ENCODE assay signal across 8 cellular contexts in genomic region chr12:74537707-74538385, GRCh38. TPM values are rescaled to one million over a fixed set of nuclear protein-coding genes. Genes with fewer than 3 reads are reported as not detected.
DNase-seq lines count a peak whose midpoint lies in the region; ATAC-seq, FAIRE-seq and TF ChIP-seq lines count a peak whose summit lies in the region.

Gene ATXN7L3B (plus strand): TSS chr12:74537835. CDS start chr12:74538113, 278 bp downstream.

- H3K9me3 ChIP-seq in HUES64 (ENCODE audit: insufficient read depth, low read depth, low read length) (no peaks in the 10 kb centered on the region), OCI-LY1 (ENCODE audit: low read length) (no peaks in the 10 kb centered on the region), endothelial cell of umbilical vein (replicated peaks; ENCODE audit: control insufficient read depth, insufficient read depth, low read length) (no peaks in the 10 kb centered on the region)

- no peaks in the 10 kb centered on the region for H3K9me1 ChIP-seq in endothelial cell of umbilical vein (replicated peaks; ENCODE audit: control insufficient read depth, extremely low read depth, insufficient read depth, low read length)

- under 1% methylated on average over 49 of the region's 49 CpGs for whole genome bisulfite sequencing in HUES64

- TF ChIP-seq CTCF in OCI-LY1 (IDR thresholded peaks at IDR 0.05; ENCODE audit: low read length) (no peak), endothelial cell of umbilical vein (IDR thresholded peaks at IDR 0.05; ENCODE audit: extremely low read depth in 1 of 2, insufficient read depth in 1 of 2, low read depth in 1 of 2, low read length in 2 of 2) (no peak)

- POLR2A ChIA-PET in endothelial cell of umbilical vein (lab: Charles Lee): no interaction called here

- H3K27me3 ChIP-seq in HUES64 (ENCODE audit: insufficient read depth, low read length): no peaks in the 10 kb centered on the region
- no peaks in the 10 kb centered on the region for H3K27me3 ChIP-seq in OCI-LY1 (ENCODE audit: insufficient read depth, low read length)
- H3K27me3 ChIP-seq in endothelial cell of umbilical vein (ENCODE audit: control insufficient read depth in 2 of 2, insufficient read depth in 2 of 2, low read length in 2 of 2): peaks cover 0 to 1% of the 10 kb centered on the region in 2 experiments

- peak; percentile 94 for FAIRE-seq in endothelial cell of umbilical vein (lab: Jason Lieb, UNC)

- intact Hi-C loops in endothelial cell of umbilical vein (cut with micrococcal nuclease): loop anchor here (5.0 to 10.0 kb wide), 2 partner anchors 121 to 203 kb away; no protein-coding TSS in a partner anchor

- DNase-seq in D341Med (ENCODE audit: low spot score) (peak; percentile 95), endothelial cell of umbilical vein (ENCODE audit: low read depth, low spot score) (peak; percentile 96), middle frontal gyrus (ENCODE audit: extremely low spot score, low spot score) (peak; percentile 95)
- DNase-seq in activated CD8-positive, alpha-beta memory T cell treated with anti-CD3 and anti-CD28 coated beads, Interleukin-2, amount 50 U/mL, for 48 hours: peak; percentile 94
- DNase-seq in stimulated activated CD8-positive, alpha-beta memory T cell treated with anti-CD3 and anti-CD28 coated beads, Interleukin-2, amount 100 ng/mL, for 48 hours (ENCODE audit: low read depth in 2 of 2): peak; percentile 86 to 89

- BruUV-seq in endothelial cell of umbilical vein (replicated peaks; lab: Mats Ljungman, UMichigan): TSS peak; percentile 67

- H4K20me1 ChIP-seq in OCI-LY1 (ENCODE audit: insufficient read depth, low read length): no peaks in the 10 kb centered on the region
- H4K20me1 ChIP-seq in endothelial cell of umbilical vein (replicated peaks; ENCODE audit: control insufficient read depth, extremely low read depth, insufficient read depth, low read length): peaks cover 4% of the 10 kb centered on the region

- peak within 1 kb of the TSS; percentile 91 for H3K4me2 ChIP-seq in OCI-LY1 (ENCODE audit: low read length)
- peak within 1 kb of the TSS; percentile 67 for H3K4me2 ChIP-seq in endothelial cell of umbilical vein (ENCODE audit: insufficient read depth, low read length)

- H3K9me2 ChIP-seq in OCI-LY1 (ENCODE audit: low read depth, low read length): no peaks in the 10 kb centered on the region

- CTCF ChIA-PET in endothelial cell of umbilical vein (lab: Charles Lee): interaction anchor here (1.9 kb wide), 1 partner anchor 11 kb away, joined by 4 read pairs; no protein-coding TSS in a partner anchor

- H3F3A ChIP-seq in OCI-LY1 (ENCODE audit: insufficient read depth, low read length): 0 out of 2 replicates have a peak, but pooled peaks cover 4% of the 10 kb centered on the region

- peaks cover 43% of the 10 kb centered on the region for H3K79me2 ChIP-seq in OCI-LY1 (ENCODE audit: insufficient read depth, low read length)
- peaks cover 43% of the 10 kb centered on the region for H3K79me2 ChIP-seq in endothelial cell of umbilical vein (ENCODE audit: control insufficient read depth, insufficient read depth, low read length)

- H3K36me3 ChIP-seq in HUES64 (ENCODE audit: insufficient read depth, low read length) (peaks cover 20% of the 10 kb centered on the region; the same call in 1 of the 2 replicates), OCI-LY1 (ENCODE audit: insufficient read depth, low read length) (peaks cover 48% of the 10 kb centered on the region), endothelial cell of umbilical vein (ENCODE audit: control insufficient read depth in 2 of 2, extremely low read depth in 1 of 2, insufficient read depth in 2 of 2, low read length in 2 of 2) (no peaks in the 10 kb centered on the region)

- peak; percentile 93 for ATAC-seq in GM21447 (IDR thresholded peaks at IDR 0.05; ENCODE audit: unreplicated experiment)

- peaks cover 46% of the 10 kb centered on the region for H3K4me1 ChIP-seq in HUES64 (ENCODE audit: insufficient read depth, low read length)
- H3K4me1 ChIP-seq in OCI-LY1 (ENCODE audit: insufficient read depth, low read length, severe bottlenecking): peaks cover 37% of the 10 kb centered on the region
- H3K4me1 ChIP-seq in endothelial cell of umbilical vein (ENCODE audit: control insufficient read depth, extremely low read depth, insufficient read depth, low read length): peaks cover 21% of the 10 kb centered on the region

- H3K9ac ChIP-seq in HUES64 (ENCODE audit: low read depth, low read length) (peak within 1 kb of the TSS; percentile 99), OCI-LY1 (ENCODE audit: low read length) (peak within 1 kb of the TSS; percentile 95), endothelial cell of umbilical vein (replicated peaks; ENCODE audit: extremely low read depth, insufficient read depth, low read length) (peak within 1 kb of the TSS; percentile 100)

- TF ChIP-seq POLR2A in endothelial cell of umbilical vein (IDR thresholded peaks at IDR 0.05; ENCODE audit: low read depth, low read length): peak; percentile 61

- H2AFZ ChIP-seq in OCI-LY1 (ENCODE audit: low read length) (peak within 1 kb of the TSS; percentile 93), endothelial cell of umbilical vein (ENCODE audit: low read depth, low read length) (peak within 1 kb of the TSS; percentile 85)

- H3K4me3 ChIP-seq in HUES64 (ENCODE audit: low read length): peak within 1 kb of the TSS; percentile 98
- peak within 1 kb of the TSS; percentile 96 for H3K4me3 ChIP-seq in OCI-LY1 (ENCODE audit: low read depth, low read length, poor library complexity, severe bottlenecking)
- peak within 1 kb of the TSS; percentile 63 to 96 (median 74) for H3K4me3 ChIP-seq in endothelial cell of umbilical vein (replicated peaks in 1 of 3; ENCODE audit: insufficient read depth in 1 of 3, low read depth in 1 of 3, low read length in 3 of 3)

- dilution Hi-C loops in endothelial cell of umbilical vein (cut with MboI; ENCODE audit: extremely low pct_ligation_motif_present, low sequenced_read_pairs): no loop called here

- H3K27ac ChIP-seq in HUES64 (ENCODE audit: low read depth, low read length): peak within 1 kb of the TSS; percentile 97
- H3K27ac ChIP-seq in OCI-LY1 (ENCODE audit: low read depth, low read length, poor library complexity, severe bottlenecking): peak within 1 kb of the TSS; percentile 86
- peak within 1 kb of the TSS; percentile 97 for H3K27ac ChIP-seq in endothelial cell of umbilical vein (ENCODE audit: insufficient read depth, low read depth, low read length)

TF ChIP-seq in endothelial cell of umbilical vein, 7 proteins besides CTCF, POLR2A, EP300 and RAD21:
- TF ChIP-seq POLR2AphosphoS5 (IDR thresholded peaks at IDR 0.05; ENCODE audit: insufficient read depth, low read depth, low read length) (peak; percentile 78), MYC (IDR thresholded peaks at IDR 0.05; ENCODE audit: low read depth, low read length) (no peak)

RNA-seq across cellular contexts. Expression of gene ATXN7L3B, which starts in this region (rescaled TPM):
- polyA plus RNA-seq in HUES64 (2013, experiment 1 of 2): 26.3 TPM
- polyA plus RNA-seq in HUES64 (2013, experiment 2 of 2): 30.4 TPM
- total RNA-seq in endothelial cell of umbilical vein: 25.0 and 25.9 TPM in 2 replicates
- polyA plus RNA-seq in endothelial cell of umbilical vein: 13.9 and 18.1 TPM in 2 replicates
- 16.9 and 17.7 TPM in 2 replicates for polyA plus RNA-seq in endothelial cell of umbilical vein (2011; cell fraction: cytosol; rRNA removed)
- 13.1 and 16.5 TPM in 2 replicates for polyA plus RNA-seq in endothelial cell of umbilical vein (2011; cell fraction: nucleus; rRNA removed)
- polyA plus RNA-seq in endothelial cell of umbilical vein (2012): 18.1 and 20.9 TPM in 2 replicates
- 34.5 TPM in 2 replicates for polyA minus RNA-seq in endothelial cell of umbilical vein
- 17.1 TPM for polyA minus RNA-seq in endothelial cell of umbilical vein (2011; cell fraction: cytosol; rRNA and poly(A)+ RNA removed)
- polyA minus RNA-seq in endothelial cell of umbilical vein (2011; cell fraction: nucleus; rRNA and poly(A)+ RNA removed): 17.6 and 20.7 TPM in 2 replicates

Comparison
In these comparisons a context has a peak if more than half of its experiments do, and no peak if none do; other contexts are left out.
1. Peak in every context shown above with its lines: DNase-seq, ATAC-seq, H3K4me3 ChIP-seq and H3K27ac ChIP-seq.